Comparison of ENCODE assay signal across 1 cellular context in genomic region chr3:45607790-45608189, GRCh38.
TF ChIP-seq lines count a peak whose summit lies in the region.

No MANE protein-coding gene starts in this region.

TF ChIP-seq in A549, 52 proteins besides CTCF, POLR2A, EP300 and RAD21 (continued from another document):
- TF ChIP-seq RNF2 (IDR thresholded peaks at IDR 0.05; ENCODE audit: borderline replicate concordance, low read depth) (no peak), JUN (IDR thresholded peaks at IDR 0.05) (no peak), NPAS2 (CRISPR knock-in tag; IDR thresholded peaks at IDR 0.05; ENCODE audit: borderline replicate concordance) (no peak), JUNB (IDR thresholded peaks at IDR 0.05) (no peak), GATA3 (IDR thresholded peaks at IDR 0.05; ENCODE audit: borderline replicate concordance) (no peak), CHD4 (IDR thresholded peaks at IDR 0.05; ENCODE audit: borderline replicate concordance) (no peak), ZNF302 (CRISPR knock-in tag; IDR thresholded peaks at IDR 0.05) (no peak), ELK1 (IDR thresholded peaks at IDR 0.05; ENCODE audit: low read depth, low read length) (no peak), MAFK (IDR thresholded peaks at IDR 0.05; ENCODE audit: partially characterized antibody) (no peak), CBX8 (IDR thresholded peaks at IDR 0.05) (no peak)
